In genomic region chr12:94649349-94650142, GRCh38 we compare ENCODE assay signal across 9 cellular contexts. TPM values are rescaled to one million over a fixed set of nuclear protein-coding genes. Genes with fewer than 3 reads are reported as not detected.
DNase-seq lines count a peak whose midpoint lies in the region; ATAC-seq and TF ChIP-seq lines count a peak whose summit lies in the region.
"Had no signal": no experiment of that assay in that cellular context is flagged by ENCODE, and none has a peak within 500 bp of the region (broad histone marks: within the 10 kb centered on the region; RNA-seq: fewer than 3 reads in every experiment).

No MANE protein-coding gene starts in this region.

- H3K27ac ChIP-seq in CD4-positive, alpha-beta memory T cell (ENCODE audit: low read depth, low read length): no peak overlapping the region
- H3K27ac ChIP-seq in WERI-Rb-1: no peak overlapping the region

- H3K36me3 Mint-ChIP-seq in CD4-positive, alpha-beta memory T cell: peaks cover 0 to 5% of the 10 kb centered on the region in 2 donors
- peaks cover 14 to 40% of the 10 kb centered on the region in 2 donors for H3K36me3 Mint-ChIP-seq in stimulated activated naive B cell treated with anti-CD40 and anti-IgM and Interleukin-4, amounts not matched to agents 10 μg/mL and 1 μg/mL and 100 μg/mL, for 72 hours

- peak overlapping the region in 1 of 2 donors; percentile 16 for H3K4me3 ChIP-seq in CD4-positive, alpha-beta memory T cell (ENCODE audit: low read length in 2 of 2)
- H3K4me3 ChIP-seq in WERI-Rb-1 (ENCODE audit: low read depth, low read length): peak overlapping the region; percentile 57
- H3K4me3 ChIP-seq in lower leg skin (ENCODE audit: low read depth, poor library complexity, severe bottlenecking): peak overlapping the region; percentile 44

- peaks cover 13% of the 10 kb centered on the region for H3K27me3 ChIP-seq in CD4-positive, alpha-beta memory T cell (ENCODE audit: insufficient read depth, low read length)
- H3K27me3 ChIP-seq in WERI-Rb-1 (ENCODE audit: insufficient read depth, low read depth, severe bottlenecking): no peaks in the 10 kb centered on the region

- no peaks in the 10 kb centered on the region for H3K9me3 ChIP-seq in CD4-positive, alpha-beta memory T cell (ENCODE audit: control insufficient read depth in 1 of 2, low read length in 2 of 2)
- no peaks in the 10 kb centered on the region for H3K9me3 ChIP-seq in WERI-Rb-1 (ENCODE audit: severe bottlenecking)

- 1 to 5% methylated on average over 26 to 49 of the region's 72 CpGs for WGBS in lower leg skin, 2 donors

- no peak for TF ChIP-seq POLR2A in lower leg skin (IDR thresholded peaks at IDR 0.05)

- H3K27me3 Mint-ChIP-seq in CD4-positive, alpha-beta memory T cell: peaks cover 34 to 46% of the 10 kb centered on the region in 2 donors
- H3K27me3 Mint-ChIP-seq in stimulated activated naive B cell treated with anti-CD40 and anti-IgM and Interleukin-4, amounts not matched to agents 10 μg/mL and 1 μg/mL and 100 μg/mL, for 72 hours: peaks cover 21 to 26% of the 10 kb centered on the region in 2 donors

- H3K36me3 ChIP-seq in CD4-positive, alpha-beta memory T cell (ENCODE audit: insufficient read depth, low read length): no peaks in the 10 kb centered on the region
- H3K36me3 ChIP-seq in WERI-Rb-1: no peaks in the 10 kb centered on the region

- intact Hi-C loops in CD4-positive, alpha-beta memory T cell (cut with micrococcal nuclease): loop anchor here (1.0 to 10.0 kb wide), 2 partner anchors 46 to 505 kb away; partner anchors contain the start of gene PLXNC1
- intact Hi-C loops in lower leg skin (cut with DNase I; ENCODE audit: low total_unique reads): no loop called here

- POLR2A ChIA-PET in CD4-positive, alpha-beta memory T cell (lab: Charles Lee; ENCODE audit: partially characterized antibody): no interaction called here

- DNase-seq in CD4-positive, alpha-beta memory T cell: peak in 4 of 5 donors; percentile 21 to 36 (median 30)
- DNase-seq in WERI-Rb-1 (peak; percentile 43), ecto neural progenitor cell (ENCODE audit: low spot score) (peak; percentile 82), lower leg skin (ENCODE audit: low spot score in 2 of 2) (peak in 1 of 2 donors; percentile 23), NCI-H526 treated with DMSO at 0.1 percent for 48 hours (lab: John Stamatoyannopoulos, UW) (no peak)
- peak; percentile 15 for DNase-seq in stimulated activated naive B cell treated with anti-CD40 and anti-IgM and Interleukin-4, amounts not matched to agents 10 μg/mL and 1 μg/mL and 100 μg/mL, for 72 hours

- CTCF ChIA-PET in CD4-positive, alpha-beta memory T cell (lab: Charles Lee; ENCODE audit: partially characterized antibody): no interaction called here

- peaks cover 4 to 30% (median 13%) of the 10 kb centered on the region in 4 donors for H3K4me1 Mint-ChIP-seq in CD4-positive, alpha-beta memory T cell
- H3K4me1 Mint-ChIP-seq in stimulated activated naive B cell treated with anti-CD40 and anti-IgM and Interleukin-4, amounts not matched to agents 10 μg/mL and 1 μg/mL and 100 μg/mL, for 72 hours: peaks cover 20 to 36% of the 10 kb centered on the region in 2 donors

- H3K4me3 Mint-ChIP-seq in CD4-positive, alpha-beta memory T cell: peak overlapping the region; percentile 60 to 86 (median 80)
- peak overlapping the region; percentile 90 to 93 for H3K4me3 Mint-ChIP-seq in stimulated activated naive B cell treated with anti-CD40 and anti-IgM and Interleukin-4, amounts not matched to agents 10 μg/mL and 1 μg/mL and 100 μg/mL, for 72 hours

- ATAC-seq in GM19452 (IDR thresholded peaks at IDR 0.05; ENCODE audit: unreplicated experiment) (peak; percentile 42), HG03565 (IDR thresholded peaks at IDR 0.05; ENCODE audit: unreplicated experiment) (peak; percentile 34)
- ATAC-seq in stimulated activated naive B cell treated with anti-CD40 and anti-IgM and Interleukin-4, amounts not matched to agents 10 μg/mL and 1 μg/mL and 100 μg/mL, for 72 hours (replicated peaks): peak; percentile 65 to 75

- no peaks in the 10 kb centered on the region for H3K4me1 ChIP-seq in CD4-positive, alpha-beta memory T cell (ENCODE audit: insufficient read depth, low read length)

- no peaks in the 10 kb centered on the region for H3K9me3 Mint-ChIP-seq in CD4-positive, alpha-beta memory T cell
- no peaks in the 10 kb centered on the region for H3K9me3 Mint-ChIP-seq in stimulated activated naive B cell treated with anti-CD40 and anti-IgM and Interleukin-4, amounts not matched to agents 10 μg/mL and 1 μg/mL and 100 μg/mL, for 72 hours

- H3K27ac Mint-ChIP-seq in CD4-positive, alpha-beta memory T cell: peak overlapping the region in 1 of 7 donors; percentile 63
- H3K27ac Mint-ChIP-seq in stimulated activated naive B cell treated with anti-CD40 and anti-IgM and Interleukin-4, amounts not matched to agents 10 μg/mL and 1 μg/mL and 100 μg/mL, for 72 hours: peak overlapping the region; percentile 89

- TF ChIP-seq CTCF in WERI-Rb-1 (IDR thresholded peaks at IDR 0.05; ENCODE audit: low read depth, low read length) (peak; percentile 52), lower leg skin (IDR thresholded peaks at IDR 0.05) (no peak)

RNA-seq across cellular contexts. Expression of gene TMCC3, which starts 0.8 kb away (rescaled TPM):
- total RNA-seq in CD4-positive, alpha-beta memory T cell: under 1 TPM; 0.23 to 0.36 TPM
- polyA plus RNA-seq in CD4-positive, alpha-beta memory T cell: under 1 TPM; 0.14 to 0.91 TPM
- 10 to 100 TPM; 13.8 to 18.2 (median 17.5) TPM for total RNA-seq in lower leg skin
- total RNA-seq: NCI-H460 had no signal

Comparison
In these comparisons a context has a peak if more than half of its experiments do, and no peak if none do; other contexts are left out.
1. RNA of gene TMCC3, which starts 0.8 kb away (total RNA-seq): 13.8 to 18.2 TPM in lower leg skin; 0.23 to 0.36 TPM in CD4-positive, alpha-beta memory T cell; every median in the first group is over 10 times any median in the second.
2. Peak in every context shown above with its lines, with median percentiles within 50 percentile points of each other: ATAC-seq.